Comparison of ENCODE assay signal across 1 cellular context in the genomic region with DNA sequence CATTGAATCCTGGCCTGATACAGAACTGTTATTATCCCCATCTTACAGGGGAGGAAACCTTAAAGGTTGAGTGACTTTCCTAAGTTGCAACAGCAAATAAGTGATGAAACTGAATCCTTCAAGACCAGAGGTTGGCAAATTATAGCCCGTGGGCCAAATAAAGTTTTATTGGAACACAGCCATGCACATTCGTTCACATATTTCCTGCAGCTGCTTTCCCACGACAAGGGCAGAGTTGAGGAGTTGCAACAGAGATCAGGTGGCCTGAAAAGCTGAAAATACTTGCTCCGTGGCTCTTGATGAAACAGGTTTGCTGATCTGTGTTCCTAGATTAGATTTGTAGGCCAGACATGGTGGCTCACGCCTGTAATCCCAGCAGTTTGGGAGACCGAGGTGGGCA.
TF ChIP-seq lines count a peak whose summit lies in the region.

No MANE protein-coding gene starts in this region.

TF ChIP-seq in K562, 482 proteins besides CTCF, POLR2A, EP300 and RAD21 (continued from another document):
- TF ChIP-seq, protein P1, sequence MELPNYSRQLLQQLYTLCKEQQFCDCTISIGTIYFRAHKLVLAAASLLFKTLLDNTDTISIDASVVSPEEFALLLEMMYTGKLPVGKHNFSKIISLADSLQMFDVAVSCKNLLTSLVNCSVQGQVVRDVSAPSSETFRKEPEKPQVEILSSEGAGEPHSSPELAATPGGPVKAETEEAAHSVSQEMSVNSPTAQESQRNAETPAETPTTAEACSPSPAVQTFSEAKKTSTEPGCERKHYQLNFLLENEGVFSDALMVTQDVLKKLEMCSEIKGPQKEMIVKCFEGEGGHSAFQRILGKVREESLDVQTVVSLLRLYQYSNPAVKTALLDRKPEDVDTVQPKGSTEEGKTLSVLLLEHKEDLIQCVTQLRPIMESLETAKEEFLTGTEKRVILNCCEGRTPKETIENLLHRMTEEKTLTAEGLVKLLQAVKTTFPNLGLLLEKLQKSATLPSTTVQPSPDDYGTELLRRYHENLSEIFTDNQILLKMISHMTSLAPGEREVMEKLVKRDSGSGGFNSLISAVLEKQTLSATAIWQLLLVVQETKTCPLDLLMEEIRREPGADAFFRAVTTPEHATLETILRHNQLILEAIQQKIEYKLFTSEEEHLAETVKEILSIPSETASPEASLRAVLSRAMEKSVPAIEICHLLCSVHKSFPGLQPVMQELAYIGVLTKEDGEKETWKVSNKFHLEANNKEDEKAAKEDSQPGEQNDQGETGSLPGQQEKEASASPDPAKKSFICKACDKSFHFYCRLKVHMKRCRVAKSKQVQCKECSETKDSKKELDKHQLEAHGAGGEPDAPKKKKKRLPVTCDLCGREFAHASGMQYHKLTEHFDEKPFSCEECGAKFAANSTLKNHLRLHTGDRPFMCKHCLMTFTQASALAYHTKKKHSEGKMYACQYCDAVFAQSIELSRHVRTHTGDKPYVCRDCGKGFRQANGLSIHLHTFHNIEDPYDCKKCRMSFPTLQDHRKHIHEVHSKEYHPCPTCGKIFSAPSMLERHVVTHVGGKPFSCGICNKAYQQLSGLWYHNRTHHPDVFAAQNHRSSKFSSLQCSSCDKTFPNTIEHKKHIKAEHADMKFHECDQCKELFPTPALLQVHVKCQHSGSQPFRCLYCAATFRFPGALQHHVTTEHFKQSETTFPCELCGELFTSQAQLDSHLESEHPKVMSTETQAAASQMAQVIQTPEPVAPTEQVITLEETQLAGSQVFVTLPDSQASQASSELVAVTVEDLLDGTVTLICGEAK (IDR thresholded peaks at IDR 0.05), result peak; percentile 86
- TF ChIP-seq, protein P1 (CRISPR knock-in tag; IDR thresholded peaks at IDR 0.05), result peak; percentile 75
